ENCODE assay signal across 22 cellular contexts in the genomic region with DNA sequence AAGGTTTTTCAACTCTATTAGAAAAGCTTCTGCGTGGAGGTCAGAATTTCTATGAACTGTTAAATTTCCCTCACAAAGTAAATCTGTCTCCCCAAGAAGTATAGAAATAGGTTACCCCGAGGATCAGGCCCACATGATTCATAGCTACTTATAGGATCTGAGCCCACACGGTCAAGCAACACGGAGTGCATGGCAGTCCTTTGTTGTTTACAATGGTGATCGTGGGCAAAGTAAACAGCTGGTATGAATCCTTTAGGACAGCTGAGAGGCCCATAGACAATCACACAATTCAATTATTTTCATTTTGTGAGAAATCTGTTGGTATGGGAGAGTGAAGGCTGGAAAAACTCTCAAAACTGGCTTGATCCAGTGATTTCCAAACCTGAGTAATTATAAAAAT.
"Had no signal": no experiment of that assay in that cellular context is flagged by ENCODE, and none has a peak within 500 bp of the region (broad histone marks: within the 10 kb centered on the region; RNA-seq: fewer than 3 reads in every experiment).

No MANE protein-coding gene starts in this region.

- H3K9me3 ChIP-seq: SK-N-SH had no signal

- ATAC-seq: HepG2, Panc1, T-cell had no signal

- H3K4me2 ChIP-seq: SK-N-SH had no signal

- DNase-seq: IMR-90, Karpas-422, KG1, MV-4-11, NCI-H1048, NCI-H1105, NCI-H1417, NCI-H1436 treated with DMSO at 0.1 percent for 48 hours, NCI-H1694, NCI-H1930, NCI-H2081, NCI-H2107, NCI-H2227 treated with DMSO at 0.1 percent for 48 hours, NCI-H526 treated with DMSO at 0.1 percent for 48 hours, NCI-H748 treated with DMSO at 0.1 percent for 48 hours, SHP77, SK-N-SH, SW 1271, T-cell had no signal

- FAIRE-seq: HepG2 had no signal

- H3K9ac ChIP-seq: SK-N-SH had no signal

- H3K27ac ChIP-seq: RWPE1 had no signal
